Comparison of ENCODE assay signal across 20 cellular contexts in the genomic region with DNA sequence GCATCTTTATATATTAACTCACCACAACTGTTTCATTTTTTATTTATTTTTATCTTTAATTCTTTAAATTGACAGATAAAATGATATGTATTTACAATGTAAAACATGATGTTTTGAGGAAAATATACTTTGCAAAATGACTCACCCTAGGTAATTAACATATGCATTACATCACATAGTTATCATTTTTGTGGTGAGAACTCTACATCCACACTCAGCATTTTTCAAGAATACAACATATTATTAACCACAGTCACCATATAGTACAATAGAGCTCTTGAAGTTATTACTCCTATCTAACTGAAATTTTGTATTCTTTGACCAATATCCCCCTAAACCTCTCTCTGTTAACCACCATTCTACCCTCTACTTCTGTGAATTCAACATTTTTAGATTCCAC.
DNase-seq lines count a peak whose midpoint lies in the region; ATAC-seq, FAIRE-seq and TF ChIP-seq lines count a peak whose summit lies in the region.
"Had no signal": no experiment of that assay in that cellular context is flagged by ENCODE, and none has a peak within 500 bp of the region (broad histone marks: within the 10 kb centered on the region; RNA-seq: fewer than 3 reads in every experiment).

No MANE protein-coding gene starts in this region.

- no peak overlapping the region for H2BK15ac ChIP-seq in mesenchymal stem cell (ENCODE audit: low read depth, poor library complexity, severe bottlenecking)

- H3K4me3 ChIP-seq in mesenchymal stem cell (ENCODE audit: insufficient read depth in 1 of 2, low read depth in 1 of 2, low read length in 2 of 2) (no peak overlapping the region), gastroesophageal sphincter (no peak overlapping the region)
- H3K4me3 ChIP-seq: esophagus muscularis mucosa, suprapubic skin had no signal

- no peak overlapping the region for H3K4me2 ChIP-seq in mesenchymal stem cell (ENCODE audit: low read length, poor library complexity, severe bottlenecking)

- H3K4me3 Mint-ChIP-seq in activated CD8-positive, alpha-beta memory T cell treated with anti-CD3 and anti-CD28 coated beads, Interleukin-2, amount 10 ng/mL, durations not matched to agents 7 days and 5 days: no peak overlapping the region
- H3K4me3 Mint-ChIP-seq: H9; T-helper 2 cell treated with Interferon-gamma antibody and Interleukin-4, amounts not matched to agents 5 μg/mL and 100 μg/mL, for 36 hours had no signal

- H3K36me3 ChIP-seq in mesenchymal stem cell (ENCODE audit: control insufficient read depth in 1 of 2, insufficient read depth in 2 of 2, low read depth in 1 of 2, low read length in 2 of 2) (no peaks in the 10 kb centered on the region), gastroesophageal sphincter (no peaks in the 10 kb centered on the region)
- H3K36me3 ChIP-seq: BE2C, esophagus muscularis mucosa, suprapubic skin had no signal

- H3K4me1 ChIP-seq in mesenchymal stem cell (ENCODE audit: control insufficient read depth, insufficient read depth, low read depth, low read length): peaks cover 4% of the 10 kb centered on the region
- no peaks in the 10 kb centered on the region for H3K4me1 ChIP-seq in gastroesophageal sphincter
- H3K4me1 ChIP-seq: BE2C, esophagus muscularis mucosa, suprapubic skin had no signal

- peak overlapping the region; percentile 67 for H3K9ac ChIP-seq in mesenchymal stem cell (ENCODE audit: low read length)

- TF ChIP-seq EP300 in gastroesophageal sphincter (IDR thresholded peaks at IDR 0.05): no peak

- DNase-seq in EH (ENCODE audit: low read depth): peak; percentile 57
- peak; percentile 93 for DNase-seq in RCC 7860 (ENCODE audit: low spot score)
- peak; percentile 22 for DNase-seq in dedifferentiated amniotic fluid mesenchymal stem cell (ENCODE audit: extremely low spot score)
- DNase-seq in mesenchymal stem cell: peak; percentile 30
- DNase-seq in activated CD8-positive, alpha-beta memory T cell treated with anti-CD3 and anti-CD28 coated beads, Interleukin-2, amount 10 ng/mL, durations not matched to agents 7 days and 5 days: no peak
- no peak for DNase-seq in activated gamma-delta T cell treated with Interleukin-2 at 50 U/mL for 16 hours
- DNase-seq: activated CD4-positive, alpha-beta T cell treated with anti-CD3 and anti-CD28 coated beads for 1 hour; activated CD8-positive, alpha-beta memory T cell treated with anti-CD3 and anti-CD28 coated beads, Interleukin-2, amount 50 U/mL, for 48 hours; BE2C; H9; NCI-H2029 treated with DMSO at 0.1 percent for 48 hours; NCI-H526 treated with DMSO at 0.1 percent for 48 hours; occipital lobe had no signal

- H3K9me3 ChIP-seq in mesenchymal stem cell (ENCODE audit: control insufficient read depth, low read length): no peaks in the 10 kb centered on the region
- H3K9me3 ChIP-seq in gastroesophageal sphincter: no peaks in the 10 kb centered on the region
- H3K9me3 ChIP-seq: esophagus muscularis mucosa, suprapubic skin had no signal

- no peak overlapping the region for H3K23ac ChIP-seq in mesenchymal stem cell (ENCODE audit: low read length in 2 of 2)

- no peak overlapping the region for H3K4ac ChIP-seq in mesenchymal stem cell (ENCODE audit: low read depth in 1 of 2, low read length in 2 of 2)

- no peak overlapping the region for H2AK5ac ChIP-seq in mesenchymal stem cell (ENCODE audit: low read length, severe bottlenecking)

- no peak overlapping the region for H3K18ac ChIP-seq in mesenchymal stem cell (ENCODE audit: low read depth in 1 of 2, low read length in 2 of 2)

- H3K4me1 Mint-ChIP-seq in activated CD8-positive, alpha-beta memory T cell treated with anti-CD3 and anti-CD28 coated beads, Interleukin-2, amount 10 ng/mL, durations not matched to agents 7 days and 5 days: no peaks in the 10 kb centered on the region

- peaks cover 9% of the 10 kb centered on the region for H3K9me3 Mint-ChIP-seq in activated CD8-positive, alpha-beta memory T cell treated with anti-CD3 and anti-CD28 coated beads, Interleukin-2, amount 10 ng/mL, durations not matched to agents 7 days and 5 days (ENCODE audit: low read depth)

- no peaks in the 10 kb centered on the region for H3K36me3 Mint-ChIP-seq in activated CD8-positive, alpha-beta memory T cell treated with anti-CD3 and anti-CD28 coated beads, Interleukin-2, amount 10 ng/mL, durations not matched to agents 7 days and 5 days
- H3K36me3 Mint-ChIP-seq: activated naive CD4-positive, alpha-beta T cell treated with anti-CD3 and anti-CD28 coated beads, Interleukin-2, amount 50 U/mL, for 72 hours had no signal

- H3K27ac ChIP-seq in mesenchymal stem cell (ENCODE audit: low read length, poor library complexity, severe bottlenecking) (peak overlapping the region; percentile 49), gastroesophageal sphincter (no peak overlapping the region)
- H3K27ac ChIP-seq: esophagus muscularis mucosa, suprapubic skin had no signal

- no peak overlapping the region for H4K91ac ChIP-seq in mesenchymal stem cell (ENCODE audit: low read length)

- TF ChIP-seq CTCF in gastroesophageal sphincter (IDR thresholded peaks at IDR 0.05): no peak

- TF ChIP-seq POLR2A in gastroesophageal sphincter (IDR thresholded peaks at IDR 0.05): no peak

- no peak overlapping the region for H2AFZ ChIP-seq in mesenchymal stem cell (ENCODE audit: low read depth, low read length)

- H2BK12ac ChIP-seq in mesenchymal stem cell (ENCODE audit: low read length in 2 of 2): no peak overlapping the region

- no peaks in the 10 kb centered on the region for H3K27me3 Mint-ChIP-seq in activated CD8-positive, alpha-beta memory T cell treated with anti-CD3 and anti-CD28 coated beads, Interleukin-2, amount 10 ng/mL, durations not matched to agents 7 days and 5 days

- CTCF ChIA-PET in activated CD8-positive, alpha-beta memory T cell treated with anti-CD3 and anti-CD28 coated beads, Interleukin-2, amount 10 ng/mL, durations not matched to agents 7 days and 5 days (lab: Charles Lee): no interaction called here

- no peak overlapping the region for H3K27ac Mint-ChIP-seq in activated CD8-positive, alpha-beta memory T cell treated with anti-CD3 and anti-CD28 coated beads, Interleukin-2, amount 10 ng/mL, durations not matched to agents 7 days and 5 days
- H3K27ac Mint-ChIP-seq: activated naive CD4-positive, alpha-beta T cell treated with anti-CD3 and anti-CD28 coated beads, Interleukin-2, amount 50 U/mL, for 72 hours; T-helper 2 cell treated with Interferon-gamma antibody and Interleukin-4, amounts not matched to agents 5 μg/mL and 100 μg/mL, for 36 hours had no signal

- no peak overlapping the region for H3K14ac ChIP-seq in mesenchymal stem cell (ENCODE audit: low read length in 2 of 2)

- peak; percentile 99 for FAIRE-seq in RCC 7860 (lab: Jason Lieb, UNC)
- FAIRE-seq: colon had no signal

- no peak overlapping the region for H2BK120ac ChIP-seq in mesenchymal stem cell (ENCODE audit: low read depth, low read length)

- ATAC-seq in HG03097 (IDR thresholded peaks at IDR 0.05; ENCODE audit: low FRiP score, unreplicated experiment) (no peak), gastroesophageal sphincter (no peak)
- no peak for ATAC-seq in activated CD8-positive, alpha-beta memory T cell treated with anti-CD3 and anti-CD28 coated beads, Interleukin-2, amount 10 ng/mL, durations not matched to agents 7 days and 5 days
- ATAC-seq: activated naive CD4-positive, alpha-beta T cell treated with anti-CD3 and anti-CD28 coated beads, Interleukin-2, amount 50 U/mL, for 72 hours had no signal

- H2BK5ac ChIP-seq in mesenchymal stem cell (ENCODE audit: low read depth, low read length, poor library complexity, severe bottlenecking): no peak overlapping the region

- no peaks in the 10 kb centered on the region for H3K27me3 ChIP-seq in mesenchymal stem cell (ENCODE audit: control insufficient read depth in 1 of 2, insufficient read depth in 1 of 2, low read length in 2 of 2)
- H3K27me3 ChIP-seq in gastroesophageal sphincter: no peaks in the 10 kb centered on the region
- H3K27me3 ChIP-seq: BE2C, esophagus muscularis mucosa, suprapubic skin had no signal

- no peaks in the 10 kb centered on the region for H3K79me1 ChIP-seq in mesenchymal stem cell (replicated peaks; ENCODE audit: low read length, poor library complexity, severe bottlenecking)

- no peak overlapping the region for H4K8ac ChIP-seq in mesenchymal stem cell (ENCODE audit: low read length)

Comparison
In these comparisons a context has a peak if more than half of its experiments do, and no peak if none do; other contexts are left out.
1. DNase-seq: peak in EH (single experiment), RCC 7860 (single experiment), dedifferentiated amniotic fluid mesenchymal stem cell (single experiment) and mesenchymal stem cell (single experiment); none in activated CD8-positive, alpha-beta memory T cell treated with anti-CD3 and anti-CD28 coated beads, Interleukin-2, amount 10 ng/mL, durations not matched to agents 7 days and 5 days (single experiment) and activated gamma-delta T cell treated with Interleukin-2 at 50 U/mL for 16 hours (single experiment).